Comparison of ENCODE assay signal across 1 cellular context in genomic region chr1:202586018-202586821, GRCh38.
TF ChIP-seq lines count a peak whose summit lies in the region.

No MANE protein-coding gene starts in this region.

TF ChIP-seq in K562, 482 proteins besides CTCF, POLR2A, EP300 and RAD21 (continued from another document):
- TF ChIP-seq ATF7 (IDR thresholded peaks at IDR 0.05): peak; percentile 77; the same call in 1 of the 2 replicates
- no peak for TF ChIP-seq ZNF76 (CRISPR knock-in tag; IDR thresholded peaks at IDR 0.05; ENCODE audit: borderline replicate concordance)
- no peak for TF ChIP-seq FOS (IDR thresholded peaks at IDR 0.05; ENCODE audit: extremely low read depth, insufficient read length)
- no peak for TF ChIP-seq RNF2 (IDR thresholded peaks at IDR 0.05)
- TF ChIP-seq DPF2 (IDR thresholded peaks at IDR 0.05): peak; percentile 32; the same call in 1 of the 2 replicates
- TF ChIP-seq CEBPZ (IDR thresholded peaks at IDR 0.05; ENCODE audit: borderline replicate concordance, low read depth, low read length): no peak
- no peak for TF ChIP-seq ZNF766 (CRISPR knock-in tag; conservative IDR thresholded peaks at IDR 0.05)
- TF ChIP-seq FOXJ2 (tag; IDR thresholded peaks at IDR 0.05): 0 out of 2 replicates have a peak, but pooled peaks have one; percentile 56
- no peak for TF ChIP-seq ARNT (IDR thresholded peaks at IDR 0.05)
